In genomic region chr17:28406478-28406824, GRCh38 we compare ENCODE assay signal across 9 cellular contexts. TPM values are rescaled to one million over a fixed set of nuclear protein-coding genes. Genes with fewer than 3 reads are reported as not detected.
DNase-seq lines count a peak whose midpoint lies in the region; ATAC-seq and TF ChIP-seq lines count a peak whose summit lies in the region.
"Had no signal": no experiment of that assay in that cellular context is flagged by ENCODE, and none has a peak within 500 bp of the region (broad histone marks: within the 10 kb centered on the region; RNA-seq: fewer than 3 reads in every experiment).

No MANE protein-coding gene starts in this region.

- H3K9me3 Mint-ChIP-seq in CD8-positive, alpha-beta T cell = no peaks in the 10 kb centered on the region

- peaks cover 8% of the 10 kb centered on the region for H3K27me3 Mint-ChIP-seq in CD8-positive, alpha-beta T cell (ENCODE audit: low read depth)

- no peaks in the 10 kb centered on the region for H3K36me3 ChIP-seq in CD8-positive, alpha-beta T cell (ENCODE audit: insufficient read depth, low read length)
- no peaks in the 10 kb centered on the region for H3K36me3 ChIP-seq in KMS-11 (ENCODE audit: insufficient read depth)

- no peaks in the 10 kb centered on the region for H3K79me2 ChIP-seq in KMS-11 (ENCODE audit: insufficient read depth, low read depth)

- H3K9me3 ChIP-seq in CD8-positive, alpha-beta T cell (ENCODE audit: low read length) = no peaks in the 10 kb centered on the region

- peak overlapping the region; percentile 75 for H3K4me3 ChIP-seq in CD8-positive, alpha-beta T cell (ENCODE audit: low read depth, low read length)
- H3K4me3 ChIP-seq in KMS-11 (IDR thresholded peaks at IDR 0.05; ENCODE audit: insufficient read depth, low read depth, low read length) = no peak overlapping the region

- H4K20me1 ChIP-seq in KMS-11 (ENCODE audit: insufficient read depth) = no peaks in the 10 kb centered on the region

- H3K4me3 Mint-ChIP-seq in CD8-positive, alpha-beta T cell = peak overlapping the region; percentile 85

- CTCF ChIA-PET in CD8-positive, alpha-beta T cell (lab: Charles Lee) = interaction anchor here (0.5 to 6.0 kb wide), 2 partner anchors 10 to 305 kb away, joined by 3 to 34 read pairs; no protein-coding TSS in a partner anchor

- POLR2A ChIA-PET in CD8-positive, alpha-beta T cell (lab: Charles Lee) = interaction anchor here (1.5 kb wide), 1 partner anchor 87 kb away, joined by 3 read pairs; the partner anchor contains the start of gene TMEM97

- DNase-seq in CD8-positive, alpha-beta T cell = no peak
- DNase-seq in islet precursor cell (peak; percentile 74), superior temporal gyrus (ENCODE audit: extremely low spot score) (peak; percentile 48), DMS114 treated with DMSO at 0.1 percent for 48 hours (lab: John Stamatoyannopoulos, UW; ENCODE audit: unreplicated experiment) (no peak), NCI-H2029 (lab: John Stamatoyannopoulos, UW) (no peak)

- no peak for TF ChIP-seq CTCF in CD8-positive, alpha-beta T cell (IDR thresholded peaks at IDR 0.05)
- no peak for TF ChIP-seq CTCF in KMS-11 (conservative IDR thresholded peaks at IDR 0.05; ENCODE audit: low read depth, low read length)

- peaks cover 11% of the 10 kb centered on the region for H3K4me1 Mint-ChIP-seq in CD8-positive, alpha-beta T cell (ENCODE audit: low read depth)

- peaks cover 13% of the 10 kb centered on the region for H3K4me1 ChIP-seq in CD8-positive, alpha-beta T cell (ENCODE audit: insufficient read depth, low read length)
- no peaks in the 10 kb centered on the region for H3K4me1 ChIP-seq in KMS-11 (ENCODE audit: low read depth, poor library complexity, severe bottlenecking)

- H3K36me3 Mint-ChIP-seq in CD8-positive, alpha-beta T cell = no peaks in the 10 kb centered on the region

- ATAC-seq in CD8-positive, alpha-beta T cell = peak; percentile 13
- ATAC-seq in HG03439 (IDR thresholded peaks at IDR 0.05; ENCODE audit: unreplicated experiment) = no peak

- peak overlapping the region; percentile 92 for H2AFZ ChIP-seq in KMS-11 (ENCODE audit: low read depth)

- peak overlapping the region; percentile 84; the same call in 1 of the 2 replicates for H3K9ac ChIP-seq in KMS-11

- peak overlapping the region; percentile 58 for H3K4me2 ChIP-seq in KMS-11

- no peaks in the 10 kb centered on the region for H3K27me3 ChIP-seq in CD8-positive, alpha-beta T cell (ENCODE audit: insufficient read depth, low read length)
- H3K27me3 ChIP-seq in KMS-11 (ENCODE audit: insufficient read depth, low read depth) = no peaks in the 10 kb centered on the region

- intact Hi-C loops in CD8-positive, alpha-beta T cell (cut with DNase I, micrococcal nuclease) = no loop called here

- peak overlapping the region; percentile 39 for H3K27ac Mint-ChIP-seq in CD8-positive, alpha-beta T cell

- no peak overlapping the region for H3K27ac ChIP-seq in CD8-positive, alpha-beta T cell (ENCODE audit: low read depth, low read length)
- H3K27ac ChIP-seq in KMS-11 = no peak overlapping the region
- peak overlapping the region; percentile 81 for H3K27ac ChIP-seq in angular gyrus (ENCODE audit: low read depth, low read length)

RNA-seq across cellular contexts. Expression of gene SLC46A1, which starts 0.4 kb away (rescaled TPM):
- total RNA-seq in CD8-positive, alpha-beta T cell = under 1 TPM; 0.47 to 0.49 TPM

RNA-seq across cellular contexts. Expression of gene SARM1, which starts 35.0 kb away (rescaled TPM):
- total RNA-seq in CD8-positive, alpha-beta T cell = 10 to 100 TPM; 12.9 to 13.9 TPM

RNA-seq across cellular contexts. Expression of gene VTN, which starts 36.3 kb away (rescaled TPM):
- under 1 TPM; 0.25 to 0.49 TPM for total RNA-seq in CD8-positive, alpha-beta T cell

RNA-seq across cellular contexts. Expression of gene SEBOX, which starts 41.5 kb away (rescaled TPM):
- not detected for total RNA-seq in CD8-positive, alpha-beta T cell
- total RNA-seq: pulmonary artery endothelial cell had no signal

RNA-seq across cellular contexts. Expression of gene POLDIP2, which starts 49.1 kb away (rescaled TPM):
- 10 to 100 TPM; 26.8 to 27.5 TPM for total RNA-seq in CD8-positive, alpha-beta T cell

Comparison
In these comparisons a context has a peak if more than half of its experiments do, and no peak if none do; other contexts are left out.
1. DNase-seq: peak in islet precursor cell (single experiment) and superior temporal gyrus (single experiment); none in CD8-positive, alpha-beta T cell (0 of 7), DMS114 treated with DMSO at 0.1 percent for 48 hours (single experiment) and NCI-H2029 (single experiment).